In genomic region chr10:69331161-69331560, GRCh38 we compare ENCODE assay signal across 14 cellular contexts. TPM values are rescaled to one million over a fixed set of nuclear protein-coding genes. Genes with fewer than 3 reads are reported as not detected.
DNase-seq lines count a peak whose midpoint lies in the region; TF ChIP-seq lines count a peak whose summit lies in the region.
"Had no signal": no experiment of that assay in that cellular context is flagged by ENCODE, and none has a peak within 500 bp of the region (broad histone marks: within the 10 kb centered on the region; RNA-seq: fewer than 3 reads in every experiment).

No MANE protein-coding gene starts in this region.

- TF ChIP-seq CTCF in right atrium auricular region (IDR thresholded peaks at IDR 0.05) (no peak), esophagus muscularis mucosa (IDR thresholded peaks at IDR 0.05) (no peak), sigmoid colon (IDR thresholded peaks at IDR 0.05) (no peak), vagina (IDR thresholded peaks at IDR 0.05) (no peak), GM13977 (IDR thresholded peaks at IDR 0.05; ENCODE audit: extremely low read depth, insufficient read depth, missing control alignments) (no peak)

- intact Hi-C loops in cardiac septum (cut with DNase I), result no loop called here
- intact Hi-C loops in esophagus muscularis mucosa (cut with DNase I), result no loop called here
- intact Hi-C loops in sigmoid colon (cut with DNase I), result loop anchor here (5.0 kb wide), 1 partner anchor 46 kb away; no protein-coding TSS in a partner anchor
- intact Hi-C loops in vagina (cut with DNase I), result no loop called here

- no peaks in the 10 kb centered on the region for H3K27me3 ChIP-seq in right atrium auricular region
- no peaks in the 10 kb centered on the region for H3K27me3 ChIP-seq in esophagus muscularis mucosa
- H3K27me3 ChIP-seq in sigmoid colon, result no peaks in the 10 kb centered on the region
- H3K27me3 ChIP-seq in vagina, result no peaks in the 10 kb centered on the region

- no peak for TF ChIP-seq POLR2A in esophagus muscularis mucosa (IDR thresholded peaks at IDR 0.05; ENCODE audit: low read depth)
- no peak for TF ChIP-seq POLR2A in sigmoid colon (IDR thresholded peaks at IDR 0.05)
- no peak for TF ChIP-seq POLR2A in vagina (IDR thresholded peaks at IDR 0.05)

- 95% methylated on average over 7 of the region's 7 CpGs for WGBS in esophagus muscularis mucosa
- 97 to 98% methylated on average over 7 of the region's 7 CpGs for WGBS in sigmoid colon, 2 donors

- H3K9me3 ChIP-seq in right atrium auricular region, result no peaks in the 10 kb centered on the region
- H3K9me3 ChIP-seq in esophagus muscularis mucosa, result no peaks in the 10 kb centered on the region
- no peaks in the 10 kb centered on the region for H3K9me3 ChIP-seq in sigmoid colon
- no peaks in the 10 kb centered on the region for H3K9me3 ChIP-seq in vagina
- H3K9me3 ChIP-seq: A549 had no signal

- H3K36me3 ChIP-seq in right atrium auricular region, result no peaks in the 10 kb centered on the region
- H3K36me3 ChIP-seq in esophagus muscularis mucosa, result peaks cover 0 to 14% (median 0%) of the 10 kb centered on the region in 4 donors
- no peaks in the 10 kb centered on the region for H3K36me3 ChIP-seq in sigmoid colon
- H3K36me3 ChIP-seq in vagina, result no peaks in the 10 kb centered on the region

- H3K27ac ChIP-seq in right atrium auricular region (peak overlapping the region; percentile 83 to 90), esophagus muscularis mucosa (replicated peaks in 1 of 4) (peak overlapping the region; percentile 81 to 88 (median 86)), sigmoid colon (peak overlapping the region; percentile 6 to 91 (median 82)), vagina (peak overlapping the region; percentile 80)
- H3K27ac ChIP-seq: A549, GM23248 had no signal

- no peak for DNase-seq in right atrium auricular region (ENCODE audit: low spot score)
- DNase-seq in cardiac septum (ENCODE audit: low spot score), result no peak
- DNase-seq in esophagus muscularis mucosa (ENCODE audit: extremely low spot score), result no peak
- no peak for DNase-seq in sigmoid colon
- no peak for DNase-seq in vagina (ENCODE audit: extremely low spot score in 2 of 2)
- DNase-seq in stimulated activated CD4-positive, alpha-beta T cell treated with anti-CD3 and anti-CD28 coated beads, Interleukin-4, amount 100 ng/mL, for 4 hours, result no peak
- DNase-seq in GM13977 (ENCODE audit: low spot score), result no peak
- no peak for DNase-seq in effector CD8-positive, alpha-beta T cell (lab: John Stamatoyannopoulos, UW)
- DNase-seq: DMS53, GM23248, NCI-H1048, NCI-H2107, NCI-H69 had no signal

- H3K4me3 ChIP-seq in right atrium auricular region (no peak overlapping the region), esophagus muscularis mucosa (no peak overlapping the region), sigmoid colon (no peak overlapping the region), vagina (no peak overlapping the region)
- H3K4me3 ChIP-seq: A549, GM23248 had no signal

- H3K4me1 ChIP-seq in right atrium auricular region (peaks cover 4 to 99% of the 10 kb centered on the region in 2 donors), esophagus muscularis mucosa (peaks cover 96 to 100% (median 98%) of the 10 kb centered on the region in 4 donors), sigmoid colon (peaks cover 0 to 90% (median 80%) of the 10 kb centered on the region in 4 donors), vagina (peaks cover 97% of the 10 kb centered on the region)
- H3K4me1 ChIP-seq: A549 had no signal

- in situ Hi-C loops in GM13977 (cut with MboI; ENCODE audit: low pct_unique_long_range_greater_than_20kb, low sequenced_read_pairs, unreplicated experiment), result no loop called here

- TF ChIP-seq EP300 in esophagus muscularis mucosa (IDR thresholded peaks at IDR 0.05) (no peak), sigmoid colon (IDR thresholded peaks at IDR 0.05) (no peak)

RNA-seq across cellular contexts. Expression of gene HK1, which starts 52.9 kb away (rescaled TPM):
- total RNA-seq in right atrium auricular region, result 100 to 1,000 TPM; 186 to 228 TPM
- total RNA-seq in cardiac septum, result 315 TPM
- total RNA-seq in esophagus muscularis mucosa, result 100 to 1,000 TPM; 114 to 188 (median 151) TPM
- total RNA-seq in sigmoid colon, result 10 to 100 TPM; 60.7 to 74.9 (median 69.1) TPM
- 10 to 100 TPM; 23.4 to 65.8 (median 34.4) TPM for polyA plus RNA-seq in sigmoid colon
- total RNA-seq in vagina, result 106 TPM
